16 cellular contexts compared by ENCODE assay signal in genomic region chr21:41363370-41364270, GRCh38. TPM values are rescaled to one million over a fixed set of nuclear protein-coding genes. Genes with fewer than 3 reads are reported as not detected.
DNase-seq lines count a peak whose midpoint lies in the region; ATAC-seq, FAIRE-seq and TF ChIP-seq lines count a peak whose summit lies in the region.
"Had no signal": no experiment of that assay in that cellular context is flagged by ENCODE, and none has a peak within 500 bp of the region (broad histone marks: within the 10 kb centered on the region; RNA-seq: fewer than 3 reads in every experiment).

No MANE protein-coding gene starts in this region.

- CTCF ChIA-PET in activated naive CD4-positive, alpha-beta T cell treated with anti-CD3 and anti-CD28 coated beads for 36 hours (lab: Charles Lee), result interaction anchor here (2.8 kb wide), 1 partner anchor 80 kb away, joined by 13 read pairs; no protein-coding TSS in a partner anchor
- CTCF ChIA-PET in T-cell (lab: Charles Lee), result interaction anchor here (0.7 to 1.0 kb wide), 2 partner anchors 8 to 62 kb away, joined by 3 read pairs; no protein-coding TSS in a partner anchor

- H3K4me1 ChIP-seq in left ventricle myocardium inferior (peaks cover 40% of the 10 kb centered on the region), subcutaneous abdominal adipose tissue (ENCODE audit: control insufficient read depth in 5 of 5, insufficient read depth in 5 of 5, low read length in 5 of 5) (peaks cover 14 to 65% (median 37%) of the 10 kb centered on the region in 5 donors)

- peak overlapping the region; percentile 80 for H3K4me3 Mint-ChIP-seq in activated naive CD4-positive, alpha-beta T cell treated with anti-CD3 and anti-CD28 coated beads for 36 hours
- peak overlapping the region; percentile 93 to 94 (median 94) for H3K4me3 Mint-ChIP-seq in T-cell
- H3K4me3 Mint-ChIP-seq: nephron had no signal

- no peak for FAIRE-seq in urothelium cell line (lab: Jason Lieb, UNC)
- FAIRE-seq: HepG2 had no signal

- H3K36me3 ChIP-seq in left ventricle myocardium inferior (no peaks in the 10 kb centered on the region), subcutaneous abdominal adipose tissue (ENCODE audit: control insufficient read depth in 5 of 5, insufficient read depth in 5 of 5, low read length in 5 of 5) (peaks cover 0 to 14% (median 0%) of the 10 kb centered on the region in 5 donors)
- H3K36me3 ChIP-seq: SJSA1 had no signal

- no peaks in the 10 kb centered on the region for H3K27me3 Mint-ChIP-seq in activated naive CD4-positive, alpha-beta T cell treated with anti-CD3 and anti-CD28 coated beads for 36 hours (ENCODE audit: low read depth)
- H3K27me3 Mint-ChIP-seq in T-cell, result no peaks in the 10 kb centered on the region

- POLR2A ChIA-PET in T-cell (lab: Charles Lee), result interaction anchor here in 1 of 2 donors (3.0 kb wide), 1 partner anchor 62 kb away, joined by 10 read pairs; the partner anchor contains the start of gene MX1

- no peak for TF ChIP-seq CTCF in left ventricle myocardium inferior (IDR thresholded peaks at IDR 0.05; ENCODE audit: borderline replicate concordance)

- H3K27ac ChIP-seq in left ventricle myocardium inferior (replicated peaks) (peak overlapping the region; percentile 89), subcutaneous abdominal adipose tissue (ENCODE audit: low read depth, low read length) (no peak overlapping the region), substantia nigra (ENCODE audit: low read depth, low read length, poor library complexity, severe bottlenecking) (no peak overlapping the region)
- H3K27ac ChIP-seq: SJSA1 had no signal

- peaks cover 72% of the 10 kb centered on the region for H3K4me1 Mint-ChIP-seq in activated naive CD4-positive, alpha-beta T cell treated with anti-CD3 and anti-CD28 coated beads for 36 hours (ENCODE audit: low read depth)
- peaks cover 69 to 78% (median 77%) of the 10 kb centered on the region in 3 donors for H3K4me1 Mint-ChIP-seq in T-cell

- intact Hi-C loops in activated naive CD4-positive, alpha-beta T cell treated with anti-CD3 and anti-CD28 coated beads for 36 hours (cut with micrococcal nuclease), result loop anchor here (2.0 to 10.0 kb wide), 4 partner anchors 647 to 1041 kb away; partner anchors contain the start of genes UBASH3A and ZBTB21
- intact Hi-C loops in left ventricle myocardium inferior (cut with micrococcal nuclease), result no loop called here

- H3K9ac ChIP-seq in subcutaneous abdominal adipose tissue (ENCODE audit: low read length in 5 of 5), result no peak overlapping the region

- peaks cover 42% of the 10 kb centered on the region for H3K27me3 ChIP-seq in left ventricle myocardium inferior (ENCODE audit: low read depth)
- peaks cover 0 to 10% (median 0%) of the 10 kb centered on the region in 5 donors for H3K27me3 ChIP-seq in subcutaneous abdominal adipose tissue (ENCODE audit: control insufficient read depth in 5 of 5, insufficient read depth in 4 of 5, low read length in 5 of 5)

- DNase-seq in activated naive CD4-positive, alpha-beta T cell treated with anti-CD3 and anti-CD28 coated beads for 36 hours, result no peak
- no peak for DNase-seq in activated naive CD4-positive, alpha-beta T cell treated with anti-CD3 and anti-CD28 coated beads, Interleukin-2, amount 50 U/mL, for 16 hours
- no peak for DNase-seq in T-cell
- DNase-seq in left ventricle myocardium inferior, result no peak
- DNase-seq in substantia nigra (lab: John Stamatoyannopoulos, UW), result no peak
- DNase-seq in anterior cingulate cortex (lab: John Stamatoyannopoulos, UW), result no peak
- DNase-seq in urothelium cell line (ENCODE audit: low spot score), result no peak
- DNase-seq: dermis blood vessel endothelial cell, DMS79, NCI-H1694, NCI-H82 had no signal

- peaks cover 7% of the 10 kb centered on the region for H3K36me3 Mint-ChIP-seq in activated naive CD4-positive, alpha-beta T cell treated with anti-CD3 and anti-CD28 coated beads for 36 hours (ENCODE audit: low read depth)
- H3K36me3 Mint-ChIP-seq in T-cell, result peaks cover 38% of the 10 kb centered on the region

- no peaks in the 10 kb centered on the region for H3K9me3 Mint-ChIP-seq in activated naive CD4-positive, alpha-beta T cell treated with anti-CD3 and anti-CD28 coated beads for 36 hours
- H3K9me3 Mint-ChIP-seq in T-cell, result no peaks in the 10 kb centered on the region
- H3K9me3 Mint-ChIP-seq: nephron had no signal

- no peaks in the 10 kb centered on the region for H3K9me3 ChIP-seq in left ventricle myocardium inferior (replicated peaks)
- H3K9me3 ChIP-seq in subcutaneous abdominal adipose tissue (ENCODE audit: control insufficient read depth in 5 of 5, low read length in 5 of 5), result no peaks in the 10 kb centered on the region
- H3K9me3 ChIP-seq: SJSA1 had no signal

- H3K4me3 ChIP-seq in left ventricle myocardium inferior (peak overlapping the region; percentile 63), subcutaneous abdominal adipose tissue (ENCODE audit: low read depth in 1 of 5, low read length in 5 of 5) (peak overlapping the region in 3 of 5 donors; percentile 72 to 79 (median 73))
- H3K4me3 ChIP-seq: SJSA1 had no signal

- peak overlapping the region; percentile 97 for H3K27ac Mint-ChIP-seq in activated naive CD4-positive, alpha-beta T cell treated with anti-CD3 and anti-CD28 coated beads for 36 hours
- peak overlapping the region; percentile 98 to 100 for H3K27ac Mint-ChIP-seq in T-cell
- H3K27ac Mint-ChIP-seq: nephron had no signal

- no peak for ATAC-seq in T-cell (replicated peaks in 1 of 4)
- ATAC-seq: HCT116, HepG2 had no signal

RNA-seq across cellular contexts. Expression of gene MX2, which starts 1.8 kb away (rescaled TPM):
- 10 to 100 TPM; 32.5 to 33.4 TPM for total RNA-seq in activated naive CD4-positive, alpha-beta T cell treated with anti-CD3 and anti-CD28 coated beads for 36 hours
- total RNA-seq in T-cell (100 to 1,000 TPM in 1 of 5 donors, 10 to 100 TPM in 4; 77.7 to 103 (median 81.8) TPM), left ventricle myocardium inferior (5.4 TPM)
- total RNA-seq: SJSA1 had no signal

RNA-seq across cellular contexts. Expression of gene FAM3B, which starts 47.0 kb away (rescaled TPM):
- total RNA-seq in activated naive CD4-positive, alpha-beta T cell treated with anti-CD3 and anti-CD28 coated beads for 36 hours, result not detected
- total RNA-seq in T-cell, result not detected
- total RNA-seq in left ventricle myocardium inferior, result not detected
- total RNA-seq: dermis blood vessel endothelial cell, SJSA1 had no signal
